ENCODE assay signal across 1 cellular context in genomic region chr2:7019191-7019590, GRCh38.
TF ChIP-seq lines count a peak whose summit lies in the region.

No MANE protein-coding gene starts in this region.

TF ChIP-seq in H1, 55 proteins besides CTCF, POLR2A, EP300 and RAD21:
- no peak for TF ChIP-seq BRCA1 (IDR thresholded peaks at IDR 0.05; ENCODE audit: low read depth, low read length)
TF ChIP-seq in H1: peak in this region for 0.
